Comparison of ENCODE assay signal across 1 cellular context in the genomic region with DNA sequence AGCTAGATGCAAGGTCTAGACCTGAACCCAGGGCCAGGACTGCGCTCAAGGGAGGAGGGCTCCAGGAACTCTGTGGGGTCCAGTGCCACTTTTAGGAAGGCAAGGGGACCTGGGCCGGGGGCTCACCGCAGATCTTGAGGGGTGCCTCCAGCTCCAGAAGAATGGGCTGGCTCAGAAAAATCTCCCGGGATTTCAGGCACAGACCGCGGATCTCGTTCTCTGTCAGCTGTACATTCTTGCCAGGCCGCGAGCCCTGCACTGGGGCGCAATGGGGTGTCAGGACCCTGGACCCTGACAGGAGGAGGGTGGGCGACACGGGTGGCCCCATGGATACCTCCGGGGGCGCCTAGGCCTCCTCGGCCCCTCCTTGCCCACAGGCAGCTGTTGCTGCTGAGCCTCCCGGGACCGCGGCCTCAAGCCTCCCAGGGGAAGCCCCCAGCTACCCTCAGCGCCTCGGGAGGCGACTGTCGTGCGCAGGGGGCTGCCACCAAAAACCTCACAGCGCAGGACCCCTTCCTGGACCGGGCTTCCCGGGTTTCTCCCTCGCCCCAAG.
TF ChIP-seq lines count a peak whose summit lies in the region.

No MANE protein-coding gene starts in this region.

TF ChIP-seq in endothelial cell of umbilical vein, 7 proteins besides CTCF, POLR2A, EP300 and RAD21:
- no peak for TF ChIP-seq MAX (IDR thresholded peaks at IDR 0.05; ENCODE audit: insufficient read depth, insufficient read length)
- TF ChIP-seq JUN (IDR thresholded peaks at IDR 0.05; ENCODE audit: borderline replicate concordance, insufficient read depth, insufficient read length, low read depth) = no peak
- no peak for TF ChIP-seq MYC (IDR thresholded peaks at IDR 0.05; ENCODE audit: low read depth, low read length)
- no peak for TF ChIP-seq POLR2AphosphoS5 (IDR thresholded peaks at IDR 0.05; ENCODE audit: insufficient read depth, low read depth, low read length)
TF ChIP-seq in endothelial cell of umbilical vein: peak in this region for 0.
